In the genomic region with DNA sequence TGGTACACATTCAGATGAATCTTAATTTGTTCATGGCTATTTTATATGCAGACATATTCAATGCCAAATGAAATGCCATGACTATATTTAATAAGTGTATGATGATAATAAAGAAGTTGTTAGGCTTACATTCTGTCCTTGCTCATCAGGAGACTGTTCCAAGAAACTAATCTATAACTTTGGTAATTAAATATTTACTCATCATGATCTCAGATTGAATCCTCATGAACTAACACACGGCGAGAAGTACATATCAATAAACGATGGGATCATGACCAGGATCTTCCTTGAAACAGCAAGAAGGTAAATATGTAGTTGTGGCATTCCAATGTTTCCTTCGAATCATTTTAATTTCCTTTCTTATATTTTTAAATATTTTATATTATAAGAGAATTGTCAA, we compare ENCODE assay signal across 3 cellular contexts.
"Had no signal": no experiment of that assay in that cellular context is flagged by ENCODE, and none has a peak within 500 bp of the region (broad histone marks: within the 10 kb centered on the region; RNA-seq: fewer than 3 reads in every experiment).

No MANE protein-coding gene starts in this region.

- DNase-seq: GDM1, GF-D8 had no signal

- H3K4me3 ChIP-seq: GM12878 had no signal

- ATAC-seq: GM12878 had no signal
